ENCODE assay signal across 11 cellular contexts in the genomic region with DNA sequence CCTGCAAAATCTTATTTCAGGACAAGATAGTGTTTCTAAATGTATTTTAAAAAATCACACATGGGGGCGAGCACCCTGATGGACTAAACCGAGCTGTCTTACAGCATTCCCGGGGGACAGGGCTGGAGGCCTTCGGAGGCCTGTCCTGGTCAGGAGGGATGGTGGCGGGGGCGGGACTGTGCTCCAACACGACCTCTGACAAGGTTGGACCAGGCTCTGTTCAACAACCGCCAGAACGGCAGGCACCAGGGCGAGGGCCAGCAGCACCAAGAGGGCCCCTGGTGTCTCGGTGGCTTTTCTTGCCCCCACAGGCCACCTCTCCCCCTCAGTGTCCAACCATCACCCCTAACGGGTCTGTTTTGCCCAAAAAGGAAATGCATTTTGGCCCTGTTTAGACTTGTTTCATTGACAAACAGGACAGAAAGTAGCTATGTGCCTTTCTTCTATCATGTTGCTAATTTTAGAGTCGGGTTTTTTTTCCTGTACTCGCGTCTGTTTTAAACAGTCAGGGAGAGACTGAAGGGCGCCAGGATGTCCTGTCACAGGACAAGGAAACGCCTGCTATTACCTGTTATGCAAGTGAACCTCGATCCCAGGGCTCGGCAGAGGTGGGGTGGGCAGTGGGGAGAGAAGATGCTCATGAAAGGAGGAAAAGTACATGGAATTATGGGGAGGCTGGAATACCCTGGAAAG. TPM values are rescaled to one million over a fixed set of nuclear protein-coding genes. Genes with fewer than 3 reads are reported as not detected.
DNase-seq lines count a peak whose midpoint lies in the region; ATAC-seq lines count a peak whose summit lies in the region.
"Had no signal": no experiment of that assay in that cellular context is flagged by ENCODE, and none has a peak within 500 bp of the region (broad histone marks: within the 10 kb centered on the region; RNA-seq: fewer than 3 reads in every experiment).

No MANE protein-coding gene starts in this region.

- peak overlapping the region; percentile 18 for H3K27ac ChIP-seq in caudate nucleus (ENCODE audit: low read depth, low read length)
- H3K27ac ChIP-seq in stomach smooth muscle (ENCODE audit: low read length): peak overlapping the region; percentile 85
- no peak overlapping the region for H3K27ac ChIP-seq in effector memory CD4-positive, alpha-beta T cell (ENCODE audit: insufficient read depth, low read length, poor library complexity, severe bottlenecking)

- H3K27me3 ChIP-seq in NT2/D1 (ENCODE audit: insufficient read depth, insufficient read length) (no peaks in the 10 kb centered on the region), stomach smooth muscle (ENCODE audit: control insufficient read depth in 1 of 2, insufficient read depth in 2 of 2, low read length in 2 of 2) (no peaks in the 10 kb centered on the region)
- no peaks in the 10 kb centered on the region for H3K27me3 ChIP-seq in effector memory CD4-positive, alpha-beta T cell (replicated peaks; ENCODE audit: control insufficient read depth, insufficient read depth, low read length, poor library complexity, severe bottlenecking)

- H3K36me3 ChIP-seq in NT2/D1 (ENCODE audit: insufficient read depth, insufficient read length, low read length): peaks cover 8% of the 10 kb centered on the region
- peaks cover 7 to 12% of the 10 kb centered on the region in 2 donors for H3K36me3 ChIP-seq in stomach smooth muscle (ENCODE audit: control insufficient read depth in 2 of 2, insufficient read depth in 2 of 2, low read length in 2 of 2)
- H3K36me3 ChIP-seq in effector memory CD4-positive, alpha-beta T cell (ENCODE audit: control insufficient read depth, insufficient read depth, low read length): peaks cover 68% of the 10 kb centered on the region

- H3K9me3 ChIP-seq in NT2/D1 (ENCODE audit: insufficient read depth, low read length): no peaks in the 10 kb centered on the region
- no peaks in the 10 kb centered on the region for H3K9me3 ChIP-seq in stomach smooth muscle (ENCODE audit: control insufficient read depth in 2 of 2, low read length in 2 of 2)
- H3K9me3 ChIP-seq in effector memory CD4-positive, alpha-beta T cell (ENCODE audit: control insufficient read depth, low read length): no peaks in the 10 kb centered on the region

- peak; percentile 30 for ATAC-seq in left lobe of liver

- DNase-seq in NT2/D1 (ENCODE audit: low read depth, low spot score) (no peak), caudate nucleus (lab: John Stamatoyannopoulos, UW) (peak in 1 of 61 donors; percentile 54), left lobe of liver (ENCODE audit: low spot score) (no peak), cortex of kidney (lab: John Stamatoyannopoulos, UW) (no peak), NCI-H146 (lab: John Stamatoyannopoulos, UW) (no peak)
- no peak for DNase-seq in stimulated activated CD4-positive, alpha-beta T cell treated with anti-CD3 and anti-CD28 coated beads, Interleukin-4, amount 100 ng/mL, for 4 hours
- no peak for DNase-seq in effector memory CD4-positive, alpha-beta T cell
- DNase-seq: activated gamma-delta T cell treated with Interleukin-2 at 50 U/mL for 16 hours, NCI-H2107 had no signal

- H3K9ac ChIP-seq in NT2/D1 (ENCODE audit: insufficient read length, low read depth) (peak overlapping the region; percentile 24), stomach smooth muscle (ENCODE audit: low read length in 2 of 2) (peak overlapping the region; percentile 38 to 55)

- H3K4me3 ChIP-seq in NT2/D1 (ENCODE audit: insufficient read length, low read depth): no peak overlapping the region
- H3K4me3 ChIP-seq in stomach smooth muscle (ENCODE audit: low read length in 2 of 2): peak overlapping the region; percentile 62 to 65
- H3K4me3 ChIP-seq in effector memory CD4-positive, alpha-beta T cell (ENCODE audit: insufficient read depth, low read depth, low read length, poor library complexity, severe bottlenecking): no peak overlapping the region

- H3K4me1 ChIP-seq in NT2/D1 (ENCODE audit: insufficient read depth, insufficient read length) (peaks cover 13% of the 10 kb centered on the region), stomach smooth muscle (ENCODE audit: control insufficient read depth, insufficient read depth, low read length) (peaks cover 71% of the 10 kb centered on the region)
- peaks cover 53% of the 10 kb centered on the region for H3K4me1 ChIP-seq in effector memory CD4-positive, alpha-beta T cell (ENCODE audit: control insufficient read depth, insufficient read depth, low read length, poor library complexity, severe bottlenecking)

RNA-seq across cellular contexts. Expression of a gene that starts 11.7 kb away (rescaled TPM):
- 7.2 TPM for total RNA-seq in left lobe of liver
- total RNA-seq: SK-MEL-5 had no signal

RNA-seq across cellular contexts. Expression of a gene that starts 52.0 kb away (rescaled TPM):
- total RNA-seq in left lobe of liver: 36.4 TPM

RNA-seq across cellular contexts. Expression of a gene that starts 56.4 kb away (rescaled TPM):
- total RNA-seq in left lobe of liver: not detected
- total RNA-seq: SK-MEL-5 had no signal

Comparison
In these comparisons a context has a peak if more than half of its experiments do, and no peak if none do; other contexts are left out.
1. H3K4me3 ChIP-seq: peak in stomach smooth muscle (2 of 2); none in NT2/D1 (single experiment) and effector memory CD4-positive, alpha-beta T cell (single experiment).